Comparison of ENCODE assay signal across 31 cellular contexts in the genomic region with DNA sequence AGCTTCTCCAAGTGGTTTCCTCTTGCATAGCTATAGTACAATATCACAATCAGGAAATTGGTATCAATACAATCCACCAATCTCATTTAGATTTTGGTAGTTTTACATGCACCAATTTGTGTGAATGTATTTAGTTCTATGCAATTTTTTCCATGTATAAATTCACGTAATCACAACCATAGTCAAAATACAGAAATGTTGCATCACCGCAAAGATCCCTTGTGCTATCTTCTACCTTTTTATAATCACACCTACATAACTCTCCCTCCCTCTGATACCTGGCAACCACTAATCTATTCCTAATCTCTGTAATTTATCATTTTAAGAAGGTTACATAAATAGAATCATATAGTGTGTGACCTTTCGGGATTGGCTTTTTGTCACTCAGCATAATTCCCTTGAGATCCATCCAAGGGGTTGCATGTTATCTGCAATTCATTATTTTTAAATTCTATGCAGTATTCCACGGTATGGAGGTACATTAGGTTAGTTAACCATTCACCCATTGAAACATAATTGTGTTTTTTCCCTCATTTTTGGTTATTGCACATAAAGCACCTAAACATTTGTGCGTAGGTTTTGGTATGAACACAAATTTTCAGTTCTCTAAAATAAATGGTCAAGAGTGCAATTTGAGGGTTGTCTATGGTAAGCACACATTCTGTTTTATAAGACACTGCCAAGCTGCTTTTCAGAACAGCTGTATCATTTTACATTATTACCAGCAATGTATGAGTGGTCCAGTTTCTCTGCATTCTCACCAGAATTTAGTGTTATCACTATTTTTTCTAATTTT.
"Had no signal": no experiment of that assay in that cellular context is flagged by ENCODE, and none has a peak within 500 bp of the region (broad histone marks: within the 10 kb centered on the region; RNA-seq: fewer than 3 reads in every experiment).

No MANE protein-coding gene starts in this region.

- H3K4me2 ChIP-seq: smooth muscle cell had no signal

- H3K27me3 ChIP-seq: neutrophil, pancreas, suprapubic skin, testis, tibial artery, transverse colon, upper lobe of right lung, uterus had no signal

- H3K4me1 Mint-ChIP-seq: naive thymus-derived CD8-positive, alpha-beta T cell; nephron progenitor cell; neural crest cell; stimulated activated memory B cell treated with anti-CD40 and anti-IgM and Interleukin-4, amounts not matched to agents 10 μg/mL and 1 μg/mL and 100 μg/mL, for 72 hours; stimulated activated naive CD8-positive, alpha-beta T cell treated with anti-CD3 and anti-CD28 coated beads, Interleukin-15, amount 100 ng/mL, for 72 hours had no signal

- ATAC-seq: naive thymus-derived CD8-positive, alpha-beta T cell; natural killer cell treated with Interleukin-12 subunit alpha and Interleukin-12 subunit beta and Interleukin-15 and Interleukin-18, amount 100 ng/mL, for 72 hours; pancreas; psoas muscle; right cardiac atrium; sciatic nerve; stimulated activated memory B cell treated with anti-CD40 and anti-IgM and Interleukin-4, amounts not matched to agents 10 μg/mL and 1 μg/mL and 100 μg/mL, for 72 hours; stimulated activated naive CD8-positive, alpha-beta T cell treated with anti-CD3 and anti-CD28 coated beads, Interleukin-15, amount 100 ng/mL, for 72 hours; stimulated activated naive CD8-positive, alpha-beta T cell treated with anti-CD3 and anti-CD28 coated beads, Interleukin-15, Interleukin-2, amounts not matched to agents 100 U/mL and 50 U/mL, for 24 hours; upper lobe of right lung had no signal

- H3K4me1 ChIP-seq: pancreas, psoas muscle, spleen, suprapubic skin, testis, tibial artery, upper lobe of right lung, uterus had no signal

- H3K27ac Mint-ChIP-seq: naive thymus-derived CD8-positive, alpha-beta T cell; natural killer cell treated with Interleukin-12 subunit alpha and Interleukin-12 subunit beta and Interleukin-15 and Interleukin-18, amount 100 ng/mL, for 72 hours; nephron progenitor cell; progenitor cell of endocrine pancreas; stimulated activated memory B cell treated with anti-CD40 and anti-IgM and Interleukin-4, amounts not matched to agents 10 μg/mL and 1 μg/mL and 100 μg/mL, for 72 hours; stimulated activated naive CD8-positive, alpha-beta T cell treated with anti-CD3 and anti-CD28 coated beads, Interleukin-15, amount 100 ng/mL, for 72 hours; type B pancreatic cell had no signal

- DNase-seq: naive thymus-derived CD8-positive, alpha-beta T cell; nephron progenitor cell; nucleus accumbens; pancreas; psoas muscle; right cardiac atrium; spleen; stimulated activated CD4-positive, alpha-beta T cell treated with anti-CD3 and anti-CD28 coated beads, Interleukin-12 subunit alpha, Interleukin-12 subunit beta, amount 100 ng/mL, for 4 hours; stimulated activated CD4-positive, alpha-beta T cell treated with anti-CD3 and anti-CD28 coated beads, Interleukin-1b, Interleukin-23, amount 100 ng/mL, for 48 hours; stimulated activated CD4-positive, alpha-beta T cell treated with anti-CD3 and anti-CD28 coated beads, Interleukin-4, amount 100 ng/mL, for 1 hour; stimulated activated CD4-positive, alpha-beta T cell treated with anti-CD3 and anti-CD28 coated beads, Interleukin-4, amount 100 ng/mL, for 4 hours; stimulated activated CD8-positive, alpha-beta memory T cell treated with anti-CD3 and anti-CD28 coated beads, Interleukin-4, amount 100 ng/mL, for 48 hours; stimulated activated naive CD4-positive, alpha-beta T cell; stimulated activated naive CD8-positive, alpha-beta T cell treated with anti-CD3 and anti-CD28 coated beads, Interleukin-15, amount 100 ng/mL, for 72 hours; stimulated activated naive CD8-positive, alpha-beta T cell treated with anti-CD3 and anti-CD28 coated beads, Interleukin-15, Interleukin-2, amounts not matched to agents 100 U/mL and 50 U/mL, for 24 hours; substantia nigra; testis; tibial artery; transverse colon; upper lobe of right lung; uterus had no signal

- H3K36me3 Mint-ChIP-seq: natural killer cell treated with Interleukin-12 subunit alpha and Interleukin-12 subunit beta and Interleukin-15 and Interleukin-18, amount 100 ng/mL, for 72 hours; stimulated activated memory B cell treated with anti-CD40 and anti-IgM and Interleukin-4, amounts not matched to agents 10 μg/mL and 1 μg/mL and 100 μg/mL, for 72 hours; type B pancreatic cell had no signal

- H3K27ac ChIP-seq: neutrophil, pancreas, psoas muscle, skin epidermis, spleen, suprapubic skin, testis, tibial artery, transverse colon, upper lobe of right lung, uterus had no signal

- H3K36me3 ChIP-seq: neutrophil, pancreas, spleen, suprapubic skin, tibial artery, transverse colon, upper lobe of right lung, uterus had no signal

- FAIRE-seq: pancreas had no signal

- H3K27me3 Mint-ChIP-seq: type B pancreatic cell had no signal

- H3K9me3 Mint-ChIP-seq: natural killer cell treated with Interleukin-12 subunit alpha and Interleukin-12 subunit beta and Interleukin-15 and Interleukin-18, amount 100 ng/mL, for 72 hours had no signal

- H3K9me3 ChIP-seq: suprapubic skin, testis, upper lobe of right lung, uterus had no signal

- H3K4me3 Mint-ChIP-seq: naive thymus-derived CD8-positive, alpha-beta T cell; natural killer cell treated with Interleukin-12 subunit alpha and Interleukin-12 subunit beta and Interleukin-15 and Interleukin-18, amount 100 ng/mL, for 72 hours; nephron progenitor cell; neural crest cell; stimulated activated memory B cell treated with anti-CD40 and anti-IgM and Interleukin-4, amounts not matched to agents 10 μg/mL and 1 μg/mL and 100 μg/mL, for 72 hours; stimulated activated naive CD8-positive, alpha-beta T cell treated with anti-CD3 and anti-CD28 coated beads, Interleukin-15, amount 100 ng/mL, for 72 hours; type B pancreatic cell had no signal

- H3K4me3 ChIP-seq: pancreas, psoas muscle, skin epidermis, smooth muscle cell, spleen, suprapubic skin, testis, tibial artery, transverse colon, upper lobe of right lung, uterus had no signal
